In the genomic region with DNA sequence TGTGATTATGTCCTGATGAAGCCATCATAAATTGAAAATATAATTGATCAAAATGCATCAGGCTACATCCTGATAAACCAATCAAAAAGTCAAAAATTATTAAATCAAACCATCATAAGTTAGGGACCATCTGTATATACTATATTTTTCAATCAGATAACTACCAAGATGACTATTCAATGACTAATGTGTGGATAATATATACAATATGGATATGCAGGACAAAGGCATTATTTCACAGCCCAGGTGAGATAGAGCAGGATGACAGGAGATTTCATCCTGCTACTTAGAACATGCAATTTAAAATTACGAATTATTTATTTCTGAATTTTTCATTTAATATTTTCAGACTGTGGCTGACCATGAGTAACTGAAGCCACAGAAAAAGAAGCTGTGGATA, we compare ENCODE assay signal across 24 cellular contexts.
"Had no signal": no experiment of that assay in that cellular context is flagged by ENCODE, and none has a peak within 500 bp of the region (broad histone marks: within the 10 kb centered on the region; RNA-seq: fewer than 3 reads in every experiment).

No MANE protein-coding gene starts in this region.

- H3K36me3 ChIP-seq: SJSA1 had no signal

- DNase-seq: Kasumi-1, MM.1S, NCI-H1092 treated with DMSO at 0.1 percent for 48 hours, NCI-H1436, NCI-H187, NCI-H2029, NCI-H2081 treated with DMSO at 0.1 percent for 48 hours, NCI-H2171, NCI-H226, NCI-H446, NCI-H510A, NCI-H524 treated with DMSO at 0.1 percent for 48 hours, NCI-H69, NCI-H774, Right ventricle myocardium superior, RPMI8226, SIG-M5, T-helper 1 cell had no signal

- H3K4me2 ChIP-seq: KMS-11 had no signal

- H3K27me3 ChIP-seq: SJSA1 had no signal

- H3K27ac ChIP-seq: KMS-11, SJSA1, SK-N-MC had no signal

- FAIRE-seq: HepG2, K562, RCC 7860 had no signal

- H3K4me3 ChIP-seq: K562, SJSA1, SK-N-MC had no signal

- ATAC-seq: HepG2, K562 had no signal

- H3K9me3 ChIP-seq: SJSA1 had no signal

- H3K9ac ChIP-seq: KMS-11 had no signal
